ENCODE assay signal across 2 cellular contexts in the genomic region with DNA sequence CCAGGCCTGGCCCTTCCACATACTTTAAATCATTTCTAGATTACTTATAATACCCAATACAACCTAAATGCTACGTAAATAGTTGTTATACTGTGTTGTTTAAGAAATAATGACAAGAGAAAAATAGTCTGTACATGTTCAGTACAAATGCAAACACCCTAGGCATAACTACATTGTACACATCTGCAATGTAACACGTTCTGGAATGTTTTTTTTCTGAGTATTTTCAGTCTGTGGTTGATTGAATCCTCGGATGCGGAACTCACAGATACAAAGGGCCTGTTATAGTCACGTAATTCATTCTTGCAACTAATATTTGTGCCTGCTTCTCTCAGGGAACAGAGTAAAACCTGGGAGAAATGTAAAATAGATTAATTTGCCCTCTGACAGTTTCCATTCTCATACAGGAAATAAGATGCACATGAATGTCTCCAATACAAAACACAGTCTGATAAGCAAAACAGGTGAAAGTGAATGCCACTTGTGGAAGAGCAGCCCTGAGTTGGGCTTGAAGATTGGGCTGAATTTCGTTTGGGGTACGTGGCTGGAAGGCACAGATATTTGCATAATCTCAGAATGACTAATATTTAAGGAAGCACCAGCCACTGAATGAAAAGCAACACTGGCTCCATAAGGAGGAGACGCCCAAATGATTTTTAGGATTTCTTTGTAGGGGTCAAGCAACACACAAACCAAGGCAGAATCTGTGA.
A peak's percentile ranks its signal among the peaks of the same experiment; 100 is the strongest.
TF ChIP-seq lines count a peak whose summit lies in the region.

No MANE protein-coding gene starts in this region.

TF ChIP-seq in IMR-90, 13 proteins besides CTCF, POLR2A, EP300 and RAD21:
- TF ChIP-seq BHLHE40 (IDR thresholded peaks at IDR 0.05; ENCODE audit: low read depth, low read length) (no peak), FOS (IDR thresholded peaks at IDR 0.05; ENCODE audit: low read depth, low read length) (no peak), CHD1 (IDR thresholded peaks at IDR 0.05; ENCODE audit: low read depth, low read length) (no peak), MAZ (IDR thresholded peaks at IDR 0.05; ENCODE audit: borderline replicate concordance, low read depth, low read length) (no peak), RCOR1 (IDR thresholded peaks at IDR 0.05; ENCODE audit: insufficient replicate concordance, low read length) (no peak), CEBPB (IDR thresholded peaks at IDR 0.05; ENCODE audit: low read depth, low read length) (peak; percentile 43; the same call in 1 of the 2 replicates), RFX5 (IDR thresholded peaks at IDR 0.05; ENCODE audit: low read depth, low read length) (no peak)

TF ChIP-seq in GM12878, 131 proteins besides CTCF, POLR2A, EP300 and RAD21:
- no peak for TF ChIP-seq HCFC1 (IDR thresholded peaks at IDR 0.05; ENCODE audit: low read length)
- no peak for TF ChIP-seq NR2F1 (conservative IDR thresholded peaks at IDR 0.05)
- no peak for TF ChIP-seq CREB1 (IDR thresholded peaks at IDR 0.05; ENCODE audit: low read depth)
- no peak for TF ChIP-seq SMAD5 (IDR thresholded peaks at IDR 0.05; ENCODE audit: low read depth)
- TF ChIP-seq NFYA (IDR thresholded peaks at IDR 0.05; ENCODE audit: borderline replicate concordance, low read depth, low read length), result no peak
- TF ChIP-seq SIX5 (IDR thresholded peaks at IDR 0.05; ENCODE audit: low read depth, low read length, severe bottlenecking), result no peak
- no peak for TF ChIP-seq FOXK2 (IDR thresholded peaks at IDR 0.05)
- TF ChIP-seq NFIC (IDR thresholded peaks at IDR 0.05; ENCODE audit: low read depth, low read length), result no peak
- TF ChIP-seq BRCA1 (IDR thresholded peaks at IDR 0.05; ENCODE audit: low read depth, low read length), result no peak
- TF ChIP-seq ZBED1 (IDR thresholded peaks at IDR 0.05; ENCODE audit: borderline replicate concordance), result no peak
- TF ChIP-seq MTA3 (IDR thresholded peaks at IDR 0.05; ENCODE audit: borderline replicate concordance, low read length), result no peak
- TF ChIP-seq GABPA (IDR thresholded peaks at IDR 0.05; ENCODE audit: low read depth), result no peak
TF ChIP-seq in GM12878: peak in this region for 0.
